Comparison of ENCODE assay signal across 11 cellular contexts in genomic region chr10:131929122-131929845, GRCh38. TPM values are rescaled to one million over a fixed set of nuclear protein-coding genes. Genes with fewer than 3 reads are reported as not detected.
DNase-seq lines count a peak whose midpoint lies in the region; ATAC-seq and TF ChIP-seq lines count a peak whose summit lies in the region.
"Had no signal": no experiment of that assay in that cellular context is flagged by ENCODE, and none has a peak within 500 bp of the region (broad histone marks: within the 10 kb centered on the region; RNA-seq: fewer than 3 reads in every experiment).

No MANE protein-coding gene starts in this region.

- H3K9ac ChIP-seq in mesendoderm (ENCODE audit: low read length) = peak overlapping the region; percentile 1

- H3K4me1 ChIP-seq in mesendoderm (ENCODE audit: control insufficient read depth, low read depth, low read length) (peaks cover 23% of the 10 kb centered on the region), upper lobe of right lung (peaks cover 42% of the 10 kb centered on the region)

- H3K79me1 ChIP-seq in mesendoderm (ENCODE audit: low read length) = peaks cover 33% of the 10 kb centered on the region

- H3K4me3 ChIP-seq in mesendoderm (ENCODE audit: low read length) (no peak overlapping the region), upper lobe of right lung (no peak overlapping the region)
- H3K4me3 ChIP-seq: ascending aorta had no signal

- no peak overlapping the region for H2BK15ac ChIP-seq in mesendoderm (replicated peaks; ENCODE audit: low read depth)

- H3K56ac ChIP-seq in mesendoderm (ENCODE audit: low read length) = peak overlapping the region; percentile 4

- H3K36me3 Mint-ChIP-seq in stimulated activated naive CD8-positive, alpha-beta T cell treated with anti-CD3 and anti-CD28 coated beads, Interleukin-15, Interleukin-2, amounts not matched to agents 100 ng/mL and 50 ng/mL, for 24 hours (ENCODE audit: low read depth) = peaks cover 39% of the 10 kb centered on the region
- peaks cover 16% of the 10 kb centered on the region for H3K36me3 Mint-ChIP-seq in central memory CD8-positive, alpha-beta T cell (ENCODE audit: insufficient read depth)

- no peak overlapping the region for H2AK5ac ChIP-seq in mesendoderm (ENCODE audit: low read length)

- H3K9me3 ChIP-seq in upper lobe of right lung = no peaks in the 10 kb centered on the region

- peaks cover 85% of the 10 kb centered on the region for H3K4me1 Mint-ChIP-seq in stimulated activated naive CD8-positive, alpha-beta T cell treated with anti-CD3 and anti-CD28 coated beads, Interleukin-15, Interleukin-2, amounts not matched to agents 100 ng/mL and 50 ng/mL, for 24 hours (ENCODE audit: low read depth)
- H3K4me1 Mint-ChIP-seq in central memory CD8-positive, alpha-beta T cell = peaks cover 58% of the 10 kb centered on the region

- ATAC-seq in stimulated activated naive CD8-positive, alpha-beta T cell treated with anti-CD3 and anti-CD28 coated beads, Interleukin-15, Interleukin-2, amounts not matched to agents 100 U/mL and 50 U/mL, for 24 hours = no peak
- no peak for ATAC-seq in central memory CD8-positive, alpha-beta T cell (replicated peaks; ENCODE audit: extremely low read depth, poor library complexity, severe bottlenecking)
- ATAC-seq in upper lobe of right lung (peak; percentile 39), GM21390 (IDR thresholded peaks at IDR 0.05; ENCODE audit: unreplicated experiment) (no peak)
- ATAC-seq: SK-N-SH treated with all-trans-retinoic acid at 6 μM for 48 hours had no signal

- no peaks in the 10 kb centered on the region for H3K36me3 ChIP-seq in mesendoderm (ENCODE audit: control insufficient read depth, insufficient read depth, low read length)
- no peaks in the 10 kb centered on the region for H3K36me3 ChIP-seq in upper lobe of right lung
- H3K36me3 ChIP-seq: ascending aorta had no signal

- H3K9me3 Mint-ChIP-seq in stimulated activated naive CD8-positive, alpha-beta T cell treated with anti-CD3 and anti-CD28 coated beads, Interleukin-15, Interleukin-2, amounts not matched to agents 100 ng/mL and 50 ng/mL, for 24 hours = no peaks in the 10 kb centered on the region
- H3K9me3 Mint-ChIP-seq in central memory CD8-positive, alpha-beta T cell = no peaks in the 10 kb centered on the region

- H3K18ac ChIP-seq in mesendoderm (ENCODE audit: low read length) = no peak overlapping the region

- intact Hi-C loops in upper lobe of right lung (cut with DNase I) = no loop called here

- peaks cover 82% of the 10 kb centered on the region for H3K79me2 ChIP-seq in mesendoderm (ENCODE audit: control insufficient read depth, insufficient read depth, low read length)

- H3K27ac ChIP-seq in mesendoderm (ENCODE audit: low read depth, low read length) (no peak overlapping the region), upper lobe of right lung (peak overlapping the region; percentile 33)
- H3K27ac ChIP-seq: ascending aorta had no signal

- H3K4me3 Mint-ChIP-seq in stimulated activated naive CD8-positive, alpha-beta T cell treated with anti-CD3 and anti-CD28 coated beads, Interleukin-15, Interleukin-2, amounts not matched to agents 100 ng/mL and 50 ng/mL, for 24 hours = peak overlapping the region; percentile 1
- peak overlapping the region; percentile 21 for H3K4me3 Mint-ChIP-seq in central memory CD8-positive, alpha-beta T cell

- TF ChIP-seq CTCF in upper lobe of right lung (IDR thresholded peaks at IDR 0.05) = no peak

- no peak overlapping the region for H3K23ac ChIP-seq in mesendoderm (ENCODE audit: low read length)

- H3K27me3 Mint-ChIP-seq in stimulated activated naive CD8-positive, alpha-beta T cell treated with anti-CD3 and anti-CD28 coated beads, Interleukin-15, Interleukin-2, amounts not matched to agents 100 ng/mL and 50 ng/mL, for 24 hours = no peaks in the 10 kb centered on the region
- no peaks in the 10 kb centered on the region for H3K27me3 Mint-ChIP-seq in central memory CD8-positive, alpha-beta T cell

- H3K27me3 ChIP-seq in mesendoderm (ENCODE audit: insufficient read depth, low read length, poor library complexity) (no peaks in the 10 kb centered on the region), upper lobe of right lung (no peaks in the 10 kb centered on the region)
- H3K27me3 ChIP-seq: ascending aorta had no signal

- H4K8ac ChIP-seq in mesendoderm (ENCODE audit: low read depth, low read length) = no peak overlapping the region

- H2BK120ac ChIP-seq in mesendoderm (ENCODE audit: low read depth, low read length) = no peak overlapping the region

- no peak overlapping the region for H3K4me2 ChIP-seq in mesendoderm (ENCODE audit: low read length)

- H3K27ac Mint-ChIP-seq in stimulated activated naive CD8-positive, alpha-beta T cell treated with anti-CD3 and anti-CD28 coated beads, Interleukin-15, Interleukin-2, amounts not matched to agents 100 ng/mL and 50 ng/mL, for 24 hours = no peak overlapping the region
- H3K27ac Mint-ChIP-seq in central memory CD8-positive, alpha-beta T cell (ENCODE audit: low read depth) = peak overlapping the region; percentile 80

- H4K5ac ChIP-seq in mesendoderm (ENCODE audit: low read length) = no peak overlapping the region

- no peak overlapping the region for H2BK5ac ChIP-seq in mesendoderm (ENCODE audit: low read length)

- no peak for DNase-seq in stimulated activated naive CD8-positive, alpha-beta T cell treated with anti-CD3 and anti-CD28 coated beads, Interleukin-15, Interleukin-2, amounts not matched to agents 100 U/mL and 50 U/mL, for 24 hours
- no peak for DNase-seq in central memory CD8-positive, alpha-beta T cell (ENCODE audit: low spot score in 2 of 2)
- DNase-seq in mesendoderm = peak; percentile 91
- DNase-seq in upper lobe of right lung = no peak
- no peak for DNase-seq in NCI-H2196 treated with DMSO at 0.1 percent for 48 hours (lab: John Stamatoyannopoulos, UW; ENCODE audit: unreplicated experiment)
- DNase-seq in NCI-H2196 (lab: John Stamatoyannopoulos, UW; ENCODE audit: unreplicated experiment) = no peak
- DNase-seq: occipital lobe had no signal

- no peak overlapping the region for H3K4ac ChIP-seq in mesendoderm (ENCODE audit: low read depth, low read length)

- no CpG with 5 or more reads among the region's 23 CpGs for WGBS in mesendoderm (ENCODE audit: extremely low coverage, insufficient coverage, low lambda C conversion rate)

RNA-seq across cellular contexts. Expression of gene PPP2R2D, which starts 28.5 kb away (rescaled TPM):
- polyA plus RNA-seq in mesendoderm (2013, experiment 1 of 2) = 28.9 TPM
- 30.4 TPM for polyA plus RNA-seq in mesendoderm (2013, experiment 2 of 2)
- total RNA-seq in upper lobe of right lung = 28.3 TPM

RNA-seq across cellular contexts. Expression of gene BNIP3, which starts 52.4 kb away (rescaled TPM):
- polyA plus RNA-seq in mesendoderm (2013, experiment 1 of 2) = 10.7 TPM
- 10.4 TPM for polyA plus RNA-seq in mesendoderm (2013, experiment 2 of 2)
- total RNA-seq in upper lobe of right lung = 38.2 TPM
